In the genomic region with DNA sequence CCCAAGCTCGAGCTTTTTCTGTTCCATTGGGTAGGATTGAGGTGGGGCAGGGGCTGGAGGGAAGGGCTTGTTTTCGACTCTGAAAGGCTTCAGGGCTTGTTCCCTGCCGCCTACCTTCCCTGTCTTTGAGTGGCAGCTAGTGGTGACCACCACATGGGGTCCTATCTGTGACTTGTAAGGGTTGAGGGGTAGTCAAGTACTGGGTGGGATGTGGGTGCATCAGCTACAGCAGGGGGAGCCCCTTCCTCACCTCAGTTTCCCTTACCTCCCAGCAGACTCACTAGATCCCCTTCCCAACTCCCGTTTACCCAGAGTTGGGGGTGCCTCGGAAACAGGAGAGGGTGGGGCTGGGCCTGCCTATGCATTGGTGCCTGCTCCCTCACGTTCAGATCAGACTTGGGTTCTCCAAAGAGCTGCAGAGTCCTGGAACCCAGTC, we compare ENCODE assay signal across 11 cellular contexts. TPM values are rescaled to one million over a fixed set of nuclear protein-coding genes. Genes with fewer than 3 reads are reported as not detected.
DNase-seq lines count a peak whose midpoint lies in the region; ATAC-seq, FAIRE-seq and TF ChIP-seq lines count a peak whose summit lies in the region.
"Had no signal": no experiment of that assay in that cellular context is flagged by ENCODE, and none has a peak within 500 bp of the region (broad histone marks: within the 10 kb centered on the region; RNA-seq: fewer than 3 reads in every experiment).

No MANE protein-coding gene starts in this region.

- H3K4me1 ChIP-seq in right atrium auricular region (peaks cover 0 to 51% of the 10 kb centered on the region in 2 donors), heart right ventricle (peaks cover 13 to 58% (median 37%) of the 10 kb centered on the region in 9 donors), mesenchymal stem cell (ENCODE audit: control insufficient read depth, insufficient read depth, low read depth, low read length) (peaks cover 27% of the 10 kb centered on the region), right lobe of liver (peaks cover 0 to 11% (median 0%) of the 10 kb centered on the region in 4 donors), kidney (ENCODE audit: control insufficient read depth in 1 of 2, insufficient read depth in 1 of 2, low read depth in 1 of 2, low read length in 2 of 2) (peaks cover 0 to 7% of the 10 kb centered on the region in 2 donors)

- DNase-seq in right atrium auricular region (ENCODE audit: low spot score) (no peak), heart right ventricle (no peak), WTC11 (ENCODE audit: low spot score) (no peak), mesenchymal stem cell (no peak), right lobe of liver (no peak), kidney (no peak)
- DNase-seq in activated CD4-positive, alpha-beta T cell treated with anti-CD3 and anti-CD28 coated beads for 4 hours, result no peak
- DNase-seq: foreskin melanocyte, mammary epithelial cell had no signal

- TF ChIP-seq CTCF in right atrium auricular region (IDR thresholded peaks at IDR 0.05) (no peak), heart right ventricle (IDR thresholded peaks at IDR 0.05) (no peak), WTC11 (IDR thresholded peaks at IDR 0.05) (no peak), right lobe of liver (IDR thresholded peaks at IDR 0.05) (no peak), kidney (IDR thresholded peaks at IDR 0.05; ENCODE audit: borderline replicate concordance, extremely low read depth, insufficient read depth) (no peak)

- H2AK5ac ChIP-seq in mesenchymal stem cell (ENCODE audit: low read length, severe bottlenecking), result no peak overlapping the region

- peaks cover 69% of the 10 kb centered on the region for H3K4me1 Mint-ChIP-seq in WTC11

- H3K27ac ChIP-seq in right atrium auricular region (no peak overlapping the region), heart right ventricle (peak overlapping the region in 1 of 10 donors; percentile 78), mesenchymal stem cell (ENCODE audit: low read length, poor library complexity, severe bottlenecking) (no peak overlapping the region), right lobe of liver (no peak overlapping the region), kidney (ENCODE audit: low read depth in 2 of 2, low read length in 2 of 2) (no peak overlapping the region)

- intact Hi-C loops in heart right ventricle (cut with DNase I) (loop anchor here in 3 of 10 donors (5.0 to 10.0 kb wide), 2 partner anchors 48 to 50 kb away; no protein-coding TSS in a partner anchor), right lobe of liver (cut with DNase I) (no loop called here), kidney (cut with DNase I) (no loop called here)

- no peak overlapping the region for H2AFZ ChIP-seq in mesenchymal stem cell (ENCODE audit: low read depth, low read length)

- H3K9ac ChIP-seq in mesenchymal stem cell (ENCODE audit: low read length) (no peak overlapping the region), kidney (ENCODE audit: low read length in 2 of 2) (no peak overlapping the region)

- H3K23ac ChIP-seq in mesenchymal stem cell (ENCODE audit: low read length in 2 of 2), result peak overlapping the region in 1 of 2 experiments; percentile 93

- FAIRE-seq in kidney (lab: Jason Lieb, UNC), result no peak
- FAIRE-seq: bronchial epithelial cell had no signal

- peak overlapping the region; percentile 67 for H3K4me3 Mint-ChIP-seq in WTC11

- H3K18ac ChIP-seq in mesenchymal stem cell (ENCODE audit: low read depth in 1 of 2, low read length in 2 of 2), result no peak overlapping the region

- H3K79me1 ChIP-seq in mesenchymal stem cell (replicated peaks; ENCODE audit: low read length, poor library complexity, severe bottlenecking), result no peaks in the 10 kb centered on the region

- H3K36me3 ChIP-seq in right atrium auricular region (no peaks in the 10 kb centered on the region), heart right ventricle (no peaks in the 10 kb centered on the region), mesenchymal stem cell (ENCODE audit: control insufficient read depth in 1 of 2, insufficient read depth in 2 of 2, low read depth in 1 of 2, low read length in 2 of 2) (no peaks in the 10 kb centered on the region), right lobe of liver (no peaks in the 10 kb centered on the region), kidney (ENCODE audit: control insufficient read depth in 1 of 2, insufficient read depth in 2 of 2, low read length in 2 of 2) (no peaks in the 10 kb centered on the region)

- H3K27ac Mint-ChIP-seq in WTC11, result no peak overlapping the region

- H4K91ac ChIP-seq in mesenchymal stem cell (ENCODE audit: low read length), result no peak overlapping the region

- peak overlapping the region; percentile 76 for H3K4me2 ChIP-seq in mesenchymal stem cell (ENCODE audit: low read length, poor library complexity, severe bottlenecking)

- H3K9me3 Mint-ChIP-seq in WTC11, result no peaks in the 10 kb centered on the region

- H4K8ac ChIP-seq in mesenchymal stem cell (ENCODE audit: low read length), result no peak overlapping the region

- H3K4me3 ChIP-seq in right atrium auricular region (peak overlapping the region; percentile 44 to 54), heart right ventricle (peak overlapping the region in 3 of 10 donors; percentile 52 to 61 (median 54)), mesenchymal stem cell (ENCODE audit: insufficient read depth in 1 of 2, low read depth in 1 of 2, low read length in 2 of 2) (no peak overlapping the region), right lobe of liver (no peak overlapping the region), kidney (ENCODE audit: low read length in 2 of 2) (no peak overlapping the region)

- POLR2A ChIA-PET in WTC11 (lab: Charles Lee), result interaction anchor here (0.6 to 0.8 kb wide), 2 partner anchors 16 to 231 kb away, joined by 3 read pairs; no protein-coding TSS in a partner anchor

- no peak overlapping the region for H3K4ac ChIP-seq in mesenchymal stem cell (ENCODE audit: low read depth in 1 of 2, low read length in 2 of 2)

- no peak overlapping the region for H2BK15ac ChIP-seq in mesenchymal stem cell (ENCODE audit: low read depth, poor library complexity, severe bottlenecking)

- no peak for ATAC-seq in heart right ventricle
- ATAC-seq in WTC11, result peak; percentile 2; the same call in 1 of the 2 replicates
- no peak for ATAC-seq in esophagus mucosa
- ATAC-seq in right lobe of liver, result no peak

- 56 to 58% methylated on average over 6 of the region's 6 CpGs for WGBS in heart right ventricle, 2 donors
- WGBS in mesenchymal stem cell, result 39% methylated on average over 5 of the region's 6 CpGs
- WGBS in right lobe of liver (ENCODE audit: insufficient coverage, low coverage, low lambda C conversion rate, missing lambda C conversion rate), result 61% methylated on average over 2 of the region's 6 CpGs

- H2BK12ac ChIP-seq in mesenchymal stem cell (ENCODE audit: low read length in 2 of 2), result no peak overlapping the region

- CTCF ChIA-PET in WTC11 (lab: Charles Lee), result interaction anchor here (0.7 to 2.5 kb wide), 11 partner anchors 20 to 1414 kb away, joined by 3 to 16 read pairs (median 4); no protein-coding TSS in a partner anchor

- H3K27me3 Mint-ChIP-seq in WTC11 (ENCODE audit: low read depth), result peaks cover 63% of the 10 kb centered on the region

- TF ChIP-seq POLR2A in right lobe of liver (IDR thresholded peaks at IDR 0.05), result no peak

- H3K36me3 Mint-ChIP-seq in WTC11, result no peaks in the 10 kb centered on the region

- H2BK5ac ChIP-seq in mesenchymal stem cell (ENCODE audit: low read depth, low read length, poor library complexity, severe bottlenecking), result no peak overlapping the region

- no peak overlapping the region for H3K14ac ChIP-seq in mesenchymal stem cell (ENCODE audit: low read length in 2 of 2)

- H3K9me3 ChIP-seq in right atrium auricular region (no peaks in the 10 kb centered on the region), heart right ventricle (no peaks in the 10 kb centered on the region), mesenchymal stem cell (ENCODE audit: control insufficient read depth, low read length) (no peaks in the 10 kb centered on the region), right lobe of liver (no peaks in the 10 kb centered on the region), kidney (ENCODE audit: control insufficient read depth in 1 of 2, low read length in 2 of 2) (no peaks in the 10 kb centered on the region)

- H3K27me3 ChIP-seq in right atrium auricular region, result no peaks in the 10 kb centered on the region
- peaks cover 0 to 68% (median 23%) of the 10 kb centered on the region in 7 donors for H3K27me3 ChIP-seq in heart right ventricle
- H3K27me3 ChIP-seq in mesenchymal stem cell (ENCODE audit: control insufficient read depth in 1 of 2, insufficient read depth in 1 of 2, low read length in 2 of 2), result peaks cover 74 to 90% of the 10 kb centered on the region in 2 experiments
- peaks cover 0 to 4% of the 10 kb centered on the region in 2 donors for H3K27me3 ChIP-seq in right lobe of liver

- no peak overlapping the region for H2BK120ac ChIP-seq in mesenchymal stem cell (ENCODE audit: low read depth, low read length)

TF ChIP-seq in WTC11, 78 proteins besides CTCF, POLR2A, EP300 and RAD21:
- TF ChIP-seq MAX (CRISPR knock-in tag; IDR thresholded peaks at IDR 0.05) (0 out of 2 replicates have a peak, but pooled peaks have one; percentile 30), ERG (CRISPR knock-in tag; IDR thresholded peaks at IDR 0.05) (no peak)
TF ChIP-seq in WTC11: peak in this region for 1.

RNA-seq across cellular contexts. Expression of gene FOXO6, which starts 5.9 kb away (rescaled TPM):
- total RNA-seq in right atrium auricular region (1 to 10 TPM; 1.4 to 1.9 TPM), heart right ventricle (1 to 10 TPM in 8 of 10 donors, under 1 TPM in 2; 0.30 to 2.6 (median 1.4) TPM), WTC11 (2021) (5.4 to 7.4 TPM (median 7.0 TPM) in 3 replicates), esophagus mucosa (not detected), right lobe of liver (under 1 TPM in 3 of 6 experiments, not detected in 3; 0.12 to 0.55 (median 0.54) TPM), kidney (1.0 TPM)
- polyA plus RNA-seq in heart right ventricle (under 1 TPM; 0.77 to 0.95 TPM), kidney (ENCODE audit: insufficient read depth, low read depth, low replicate concordance) (0.47 TPM)
- polyA plus RNA-seq in mesenchymal stem cell (2013, experiment 1 of 2), result 0.59 TPM
- polyA plus RNA-seq in mesenchymal stem cell (2013, experiment 2 of 2), result 0.71 TPM
- total RNA-seq: bronchial epithelial cell had no signal
- polyA plus RNA-seq: mammary epithelial cell had no signal

Comparison
In these comparisons a context has a peak if more than half of its experiments do, and no peak if none do; other contexts are left out.
1. H3K4me3 ChIP-seq: peak in right atrium auricular region (2 of 2); none in mesenchymal stem cell (0 of 2), right lobe of liver (0 of 3) and kidney (0 of 2).